ENCODE assay signal across 9 cellular contexts in genomic region chr2:120914839-120915521, GRCh38.
A peak's percentile ranks its signal among the peaks of the same experiment; 100 is the strongest.
DNase-seq lines count a peak whose midpoint lies in the region; ATAC-seq, FAIRE-seq and TF ChIP-seq lines count a peak whose summit lies in the region.
"Had no signal": no experiment of that assay in that cellular context is flagged by ENCODE, and none has a peak within 500 bp of the region (broad histone marks: within the 10 kb centered on the region; RNA-seq: fewer than 3 reads in every experiment).

No MANE protein-coding gene starts in this region.

- DNase-seq in HT1080 (ENCODE audit: low read depth) (peak; percentile 98), bronchial epithelial cell (ENCODE audit: low read depth) (peak; percentile 79), keratinocyte (ENCODE audit: low read depth, low spot score) (no peak), tibial nerve (ENCODE audit: low spot score in 2 of 2) (peak; percentile 68 to 73), putamen (ENCODE audit: low spot score) (no peak), T-helper 9 cell (no peak)
- DNase-seq in activated CD4-positive, alpha-beta T cell treated with anti-CD3 and anti-CD28 coated beads for 36 hours, result no peak
- no peak for DNase-seq in activated T-cell treated with anti-CD3 and anti-CD28 coated beads, Interleukin-2, amount 50 U/mL, for 72 hours
- DNase-seq: KBM-7 had no signal

- peak; percentile 25 to 82 for TF ChIP-seq EP300 in tibial nerve (IDR thresholded peaks at IDR 0.05)

- POLR2A ChIA-PET in activated CD4-positive, alpha-beta T cell treated with anti-CD3 and anti-CD28 coated beads for 36 hours (lab: Charles Lee), result no interaction called here

- WGBS in tibial nerve, 2 donors, result 16 to 26% methylated on average over 15 to 16 of the region's 17 CpGs

- H3K36me3 Mint-ChIP-seq in activated CD4-positive, alpha-beta T cell treated with anti-CD3 and anti-CD28 coated beads for 36 hours (ENCODE audit: low read depth), result no peaks in the 10 kb centered on the region
- no peaks in the 10 kb centered on the region for H3K36me3 Mint-ChIP-seq in activated T-cell treated with anti-CD3 and anti-CD28 coated beads, Interleukin-2, amount 50 U/mL, for 72 hours (ENCODE audit: insufficient read depth in 2 of 2)

- ATAC-seq in activated CD4-positive, alpha-beta T cell treated with anti-CD3 and anti-CD28 coated beads for 36 hours, result no peak
- no peak for ATAC-seq in activated T-cell treated with anti-CD3 and anti-CD28 coated beads, Interleukin-2, amount 50 U/mL, for 72 hours (replicated peaks in 1 of 2)

- H3K27me3 Mint-ChIP-seq in activated CD4-positive, alpha-beta T cell treated with anti-CD3 and anti-CD28 coated beads for 36 hours, result no peaks in the 10 kb centered on the region
- no peaks in the 10 kb centered on the region for H3K27me3 Mint-ChIP-seq in activated T-cell treated with anti-CD3 and anti-CD28 coated beads, Interleukin-2, amount 50 U/mL, for 72 hours (ENCODE audit: low read depth)

- no peaks in the 10 kb centered on the region for H3K9me3 ChIP-seq in keratinocyte (ENCODE audit: control insufficient read depth, low read depth, low read length)
- H3K9me3 ChIP-seq in tibial nerve, result no peaks in the 10 kb centered on the region

- intact Hi-C loops in activated CD4-positive, alpha-beta T cell treated with anti-CD3 and anti-CD28 coated beads for 36 hours (cut with DNase I, micrococcal nuclease), result no loop called here

- H3K9me3 Mint-ChIP-seq in activated CD4-positive, alpha-beta T cell treated with anti-CD3 and anti-CD28 coated beads for 36 hours (ENCODE audit: low read depth), result no peaks in the 10 kb centered on the region
- no peaks in the 10 kb centered on the region for H3K9me3 Mint-ChIP-seq in activated T-cell treated with anti-CD3 and anti-CD28 coated beads, Interleukin-2, amount 50 U/mL, for 72 hours

- H3K27me3 ChIP-seq in bronchial epithelial cell (ENCODE audit: control insufficient read depth, insufficient read depth, low read length) (no peaks in the 10 kb centered on the region), keratinocyte (ENCODE audit: control insufficient read depth, extremely low read depth, insufficient read depth, low read length) (no peaks in the 10 kb centered on the region), tibial nerve (no peaks in the 10 kb centered on the region)

- no peaks in the 10 kb centered on the region for H3K9me1 ChIP-seq in keratinocyte (ENCODE audit: control insufficient read depth, extremely low read depth, insufficient read depth, low read length)

- no peak overlapping the region for H2AFZ ChIP-seq in keratinocyte (ENCODE audit: control insufficient read depth, low read length)

- H3K4me3 ChIP-seq in bronchial epithelial cell (ENCODE audit: low read depth, low read length) (no peak overlapping the region), keratinocyte (ENCODE audit: control insufficient read depth in 2 of 3, extremely low read depth in 1 of 3, insufficient read depth in 2 of 3, low read depth in 1 of 3, low read length in 3 of 3) (no peak overlapping the region), tibial nerve (no peak overlapping the region)

- H3K4me1 ChIP-seq in keratinocyte (ENCODE audit: control insufficient read depth, extremely low read depth, insufficient read depth, low read length) (peaks cover 20% of the 10 kb centered on the region), tibial nerve (peaks cover 0 to 77% (median 48%) of the 10 kb centered on the region in 4 donors)

- peak overlapping the region; percentile 19 for H3K4me2 ChIP-seq in keratinocyte (ENCODE audit: control insufficient read depth, extremely low read depth, insufficient read depth, low read depth, low read length)

- TF ChIP-seq CTCF in bronchial epithelial cell (IDR thresholded peaks at IDR 0.05; ENCODE audit: insufficient read depth, low read length, severe bottlenecking), result no peak
- TF ChIP-seq CTCF in keratinocyte (optimal IDR thresholded peaks at IDR 0.05 in 1 of 3, IDR thresholded peaks at IDR 0.05 in 1 of 3, conservative IDR thresholded peaks at IDR 0.05 in 1 of 3; ENCODE audit: extremely low read depth in 1 of 3, insufficient read depth in 2 of 3, low read length in 3 of 3), result no peak
- peak in 3 of 5 experiments; percentile 9 to 33 (median 21) for TF ChIP-seq CTCF in tibial nerve (IDR thresholded peaks at IDR 0.05)

- peak in 1 of 2 donors; percentile 19 for TF ChIP-seq POLR2A in tibial nerve (IDR thresholded peaks at IDR 0.05)

- CTCF ChIA-PET in activated CD4-positive, alpha-beta T cell treated with anti-CD3 and anti-CD28 coated beads for 36 hours (lab: Charles Lee), result no interaction called here

- dilution Hi-C loops in keratinocyte (cut with MboI; ENCODE audit: extremely low pct_ligation_motif_present, low sequenced_read_pairs), result no loop called here

- H3K27ac ChIP-seq in keratinocyte (ENCODE audit: control insufficient read depth, insufficient read depth, low read length) (no peak overlapping the region), tibial nerve (peak overlapping the region; percentile 21 to 88 (median 74))

- no peaks in the 10 kb centered on the region for H3K4me1 Mint-ChIP-seq in activated CD4-positive, alpha-beta T cell treated with anti-CD3 and anti-CD28 coated beads for 36 hours
- H3K4me1 Mint-ChIP-seq in activated T-cell treated with anti-CD3 and anti-CD28 coated beads, Interleukin-2, amount 50 U/mL, for 72 hours (ENCODE audit: low read depth), result no peaks in the 10 kb centered on the region

- no peaks in the 10 kb centered on the region for H3K36me3 ChIP-seq in bronchial epithelial cell (ENCODE audit: control insufficient read depth, insufficient read depth, low read length)
- no peaks in the 10 kb centered on the region for H3K36me3 ChIP-seq in keratinocyte (ENCODE audit: control insufficient read depth in 2 of 2, extremely low read depth in 1 of 2, insufficient read depth in 2 of 2, low read length in 2 of 2)
- no peaks in the 10 kb centered on the region for H3K36me3 ChIP-seq in tibial nerve

- H3K9ac ChIP-seq in keratinocyte (ENCODE audit: control insufficient read depth, extremely low read depth, insufficient read depth, low read length), result no peak overlapping the region

- H3K27ac Mint-ChIP-seq in activated CD4-positive, alpha-beta T cell treated with anti-CD3 and anti-CD28 coated beads for 36 hours, result no peak overlapping the region
- H3K27ac Mint-ChIP-seq in activated T-cell treated with anti-CD3 and anti-CD28 coated beads, Interleukin-2, amount 50 U/mL, for 72 hours, result no peak overlapping the region

- no peaks in the 10 kb centered on the region for H3K79me2 ChIP-seq in keratinocyte (ENCODE audit: control insufficient read depth, insufficient read depth, low read length)

- FAIRE-seq in bronchial epithelial cell (lab: Jason Lieb, UNC), result no peak
- FAIRE-seq in keratinocyte (lab: Jason Lieb, UNC), result no peak

- H3K4me3 Mint-ChIP-seq in activated CD4-positive, alpha-beta T cell treated with anti-CD3 and anti-CD28 coated beads for 36 hours, result no peak overlapping the region
- H3K4me3 Mint-ChIP-seq in activated T-cell treated with anti-CD3 and anti-CD28 coated beads, Interleukin-2, amount 50 U/mL, for 72 hours, result no peak overlapping the region

- H4K20me1 ChIP-seq in keratinocyte (ENCODE audit: control insufficient read depth, extremely low read depth, insufficient read depth, low read length), result no peaks in the 10 kb centered on the region

Comparison
In these comparisons a context has a peak if more than half of its experiments do, and no peak if none do; other contexts are left out.
1. DNase-seq: peak in HT1080 (single experiment), bronchial epithelial cell (single experiment) and tibial nerve (2 of 2); none in keratinocyte (single experiment), activated CD4-positive, alpha-beta T cell treated with anti-CD3 and anti-CD28 coated beads for 36 hours (single experiment), putamen (single experiment), T-helper 9 cell (single experiment) and activated T-cell treated with anti-CD3 and anti-CD28 coated beads, Interleukin-2, amount 50 U/mL, for 72 hours (0 of 2).
2. CTCF ChIP-seq: peak in tibial nerve (3 of 5); none in bronchial epithelial cell (single experiment) and keratinocyte (0 of 3).